1 cellular context compared by ENCODE assay signal in the genomic region with DNA sequence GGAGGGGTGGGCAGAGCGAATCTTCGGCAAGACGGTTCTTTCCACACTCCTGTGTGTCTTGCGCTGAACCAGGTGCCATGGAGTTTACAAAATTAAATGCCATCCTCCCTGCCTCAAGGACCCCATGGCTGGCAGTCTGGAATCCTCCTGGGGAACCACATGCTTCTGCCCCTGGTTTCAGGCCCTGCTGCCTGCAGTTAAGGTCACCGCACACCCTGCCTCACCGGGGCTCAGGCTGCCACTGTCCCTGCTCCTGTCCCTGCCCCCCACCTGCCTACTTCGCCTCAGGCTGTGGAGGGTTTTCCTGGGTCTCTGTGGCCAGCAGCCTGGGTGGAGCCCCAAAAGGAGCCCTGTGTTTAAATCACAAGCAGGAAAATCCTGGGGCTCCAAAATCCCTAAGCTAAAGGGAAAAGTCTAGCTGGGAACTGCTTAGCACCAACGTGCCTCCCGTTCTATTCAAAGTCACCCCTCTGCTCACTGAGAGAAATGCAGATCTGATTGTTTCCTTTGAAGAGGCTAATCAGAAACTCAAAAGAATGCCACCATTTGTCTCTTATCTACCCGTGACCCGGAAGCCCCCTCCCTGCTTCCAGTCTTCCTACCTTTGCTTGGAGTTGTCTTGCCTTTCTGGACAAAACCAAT.
TF ChIP-seq lines count a peak whose summit lies in the region.

No MANE protein-coding gene starts in this region.

TF ChIP-seq in HepG2, 621 proteins besides CTCF, POLR2A, EP300 and RAD21:
- TF ChIP-seq, protein P1, sequence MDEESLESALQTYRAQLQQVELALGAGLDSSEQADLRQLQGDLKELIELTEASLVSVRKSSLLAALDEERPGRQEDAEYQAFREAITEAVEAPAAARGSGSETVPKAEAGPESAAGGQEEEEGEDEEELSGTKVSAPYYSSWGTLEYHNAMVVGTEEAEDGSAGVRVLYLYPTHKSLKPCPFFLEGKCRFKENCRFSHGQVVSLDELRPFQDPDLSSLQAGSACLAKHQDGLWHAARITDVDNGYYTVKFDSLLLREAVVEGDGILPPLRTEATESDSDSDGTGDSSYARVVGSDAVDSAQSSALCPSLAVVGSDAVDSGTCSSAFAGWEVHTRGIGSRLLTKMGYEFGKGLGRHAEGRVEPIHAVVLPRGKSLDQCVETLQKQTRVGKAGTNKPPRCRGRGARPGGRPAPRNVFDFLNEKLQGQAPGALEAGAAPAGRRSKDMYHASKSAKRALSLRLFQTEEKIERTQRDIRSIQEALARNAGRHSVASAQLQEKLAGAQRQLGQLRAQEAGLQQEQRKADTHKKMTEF (CRISPR knock-in tag; IDR thresholded peaks at IDR 0.05) = no peak
- TF ChIP-seq ZNF441 (CRISPR knock-in tag; IDR thresholded peaks at IDR 0.05; ENCODE audit: borderline replicate concordance) (0 out of 2 replicates have a peak, but pooled peaks have one; percentile 27), ZBTB38 (CRISPR knock-in tag; IDR thresholded peaks at IDR 0.05) (0 out of 2 replicates have a peak, but pooled peaks have one; percentile 19), HIVEP1 (CRISPR knock-in tag; IDR thresholded peaks at IDR 0.05) (no peak), TARDBP (CRISPR knock-in tag; IDR thresholded peaks at IDR 0.05) (0 out of 2 replicates have a peak, but pooled peaks have one; percentile 33), TMF1 (CRISPR knock-in tag; IDR thresholded peaks at IDR 0.05; ENCODE audit: low read depth) (0 out of 2 replicates have a peak, but pooled peaks have one; percentile 19)
- TF ChIP-seq, protein P2, sequence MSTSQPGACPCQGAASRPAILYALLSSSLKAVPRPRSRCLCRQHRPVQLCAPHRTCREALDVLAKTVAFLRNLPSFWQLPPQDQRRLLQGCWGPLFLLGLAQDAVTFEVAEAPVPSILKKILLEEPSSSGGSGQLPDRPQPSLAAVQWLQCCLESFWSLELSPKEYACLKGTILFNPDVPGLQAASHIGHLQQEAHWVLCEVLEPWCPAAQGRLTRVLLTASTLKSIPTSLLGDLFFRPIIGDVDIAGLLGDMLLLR (CRISPR knock-in tag; IDR thresholded peaks at IDR 0.05) = no peak
- TF ChIP-seq, protein P3, sequence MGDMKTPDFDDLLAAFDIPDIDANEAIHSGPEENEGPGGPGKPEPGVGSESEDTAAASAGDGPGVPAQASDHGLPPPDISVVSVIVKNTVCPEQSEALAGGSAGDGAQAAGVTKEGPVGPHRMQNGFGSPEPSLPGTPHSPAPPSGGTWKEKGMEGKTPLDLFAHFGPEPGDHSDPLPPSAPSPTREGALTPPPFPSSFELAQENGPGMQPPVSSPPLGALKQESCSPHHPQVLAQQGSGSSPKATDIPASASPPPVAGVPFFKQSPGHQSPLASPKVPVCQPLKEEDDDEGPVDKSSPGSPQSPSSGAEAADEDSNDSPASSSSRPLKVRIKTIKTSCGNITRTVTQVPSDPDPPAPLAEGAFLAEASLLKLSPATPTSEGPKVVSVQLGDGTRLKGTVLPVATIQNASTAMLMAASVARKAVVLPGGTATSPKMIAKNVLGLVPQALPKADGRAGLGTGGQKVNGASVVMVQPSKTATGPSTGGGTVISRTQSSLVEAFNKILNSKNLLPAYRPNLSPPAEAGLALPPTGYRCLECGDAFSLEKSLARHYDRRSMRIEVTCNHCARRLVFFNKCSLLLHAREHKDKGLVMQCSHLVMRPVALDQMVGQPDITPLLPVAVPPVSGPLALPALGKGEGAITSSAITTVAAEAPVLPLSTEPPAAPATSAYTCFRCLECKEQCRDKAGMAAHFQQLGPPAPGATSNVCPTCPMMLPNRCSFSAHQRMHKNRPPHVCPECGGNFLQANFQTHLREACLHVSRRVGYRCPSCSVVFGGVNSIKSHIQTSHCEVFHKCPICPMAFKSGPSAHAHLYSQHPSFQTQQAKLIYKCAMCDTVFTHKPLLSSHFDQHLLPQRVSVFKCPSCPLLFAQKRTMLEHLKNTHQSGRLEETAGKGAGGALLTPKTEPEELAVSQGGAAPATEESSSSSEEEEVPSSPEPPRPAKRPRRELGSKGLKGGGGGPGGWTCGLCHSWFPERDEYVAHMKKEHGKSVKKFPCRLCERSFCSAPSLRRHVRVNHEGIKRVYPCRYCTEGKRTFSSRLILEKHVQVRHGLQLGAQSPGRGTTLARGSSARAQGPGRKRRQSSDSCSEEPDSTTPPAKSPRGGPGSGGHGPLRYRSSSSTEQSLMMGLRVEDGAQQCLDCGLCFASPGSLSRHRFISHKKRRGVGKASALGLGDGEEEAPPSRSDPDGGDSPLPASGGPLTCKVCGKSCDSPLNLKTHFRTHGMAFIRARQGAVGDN (CRISPR knock-in tag; IDR thresholded peaks at IDR 0.05) = peak; percentile 64
- TF ChIP-seq, protein P4, sequence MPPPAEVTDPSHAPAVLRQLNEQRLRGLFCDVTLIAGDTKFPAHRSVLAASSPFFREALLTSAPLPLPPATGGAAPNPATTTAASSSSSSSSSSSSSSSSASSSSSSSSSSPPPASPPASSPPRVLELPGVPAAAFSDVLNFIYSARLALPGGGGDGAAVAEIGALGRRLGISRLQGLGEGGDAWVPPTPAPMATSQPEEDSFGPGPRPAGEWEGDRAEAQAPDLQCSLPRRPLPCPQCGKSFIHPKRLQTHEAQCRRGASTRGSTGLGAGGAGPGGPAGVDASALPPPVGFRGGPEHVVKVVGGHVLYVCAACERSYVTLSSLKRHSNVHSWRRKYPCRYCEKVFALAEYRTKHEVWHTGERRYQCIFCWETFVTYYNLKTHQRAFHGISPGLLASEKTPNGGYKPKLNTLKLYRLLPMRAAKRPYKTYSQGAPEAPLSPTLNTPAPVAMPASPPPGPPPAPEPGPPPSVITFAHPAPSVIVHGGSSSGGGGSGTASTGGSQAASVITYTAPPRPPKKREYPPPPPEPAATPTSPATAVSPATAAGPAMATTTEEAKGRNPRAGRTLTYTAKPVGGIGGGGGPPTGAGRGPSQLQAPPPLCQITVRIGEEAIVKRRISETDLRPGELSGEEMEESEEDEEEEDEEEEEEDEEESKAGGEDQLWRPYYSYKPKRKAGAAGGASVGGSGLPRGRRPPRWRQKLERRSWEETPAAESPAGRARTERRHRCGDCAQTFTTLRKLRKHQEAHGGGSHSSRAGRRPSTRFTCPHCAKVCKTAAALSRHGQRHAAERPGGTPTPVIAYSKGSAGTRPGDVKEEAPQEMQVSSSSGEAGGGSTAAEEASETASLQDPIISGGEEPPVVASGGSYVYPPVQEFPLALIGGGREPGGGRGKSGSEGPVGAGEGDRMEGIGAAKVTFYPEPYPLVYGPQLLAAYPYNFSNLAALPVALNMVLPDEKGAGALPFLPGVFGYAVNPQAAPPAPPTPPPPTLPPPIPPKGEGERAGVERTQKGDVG (CRISPR knock-in tag; IDR thresholded peaks at IDR 0.05; ENCODE audit: borderline replicate concordance) = peak; percentile 34; the same call in 1 of the 2 replicates
TF ChIP-seq in HepG2: peak in this region for 6.
